ENCODE assay signal across 8 cellular contexts in the genomic region with DNA sequence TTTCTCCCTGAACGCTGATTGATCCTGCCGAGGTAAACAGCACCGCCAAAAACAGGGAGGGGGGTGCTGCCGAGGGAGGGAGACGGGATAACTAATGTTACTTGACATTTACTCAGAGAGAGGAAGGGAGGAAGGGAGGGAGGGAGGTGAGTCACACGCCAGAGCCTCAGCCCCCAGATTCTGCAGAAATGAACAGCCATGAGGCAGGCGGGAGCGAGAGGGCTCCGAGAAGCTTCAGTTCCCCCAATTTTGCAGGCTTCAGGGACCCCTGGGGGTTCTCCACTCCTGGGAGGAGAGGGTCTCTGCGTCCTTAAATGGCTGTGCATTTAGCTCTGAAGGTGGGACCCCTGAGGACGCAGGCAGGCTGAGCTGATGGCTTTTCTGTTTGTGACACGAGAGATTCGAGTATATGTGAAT. TPM values are rescaled to one million over a fixed set of nuclear protein-coding genes. Genes with fewer than 3 reads are reported as not detected.
DNase-seq lines count a peak whose midpoint lies in the region; ATAC-seq and TF ChIP-seq lines count a peak whose summit lies in the region.

No MANE protein-coding gene starts in this region.

- no peak overlapping the region for H3K4me3 ChIP-seq in fibroblast of the aortic adventitia (ENCODE audit: low read depth, low read length)

- TF ChIP-seq CTCF in fibroblast of the aortic adventitia (IDR thresholded peaks at IDR 0.05; ENCODE audit: insufficient read depth, low read length): no peak

- ATAC-seq in HG02840 (IDR thresholded peaks at IDR 0.05; ENCODE audit: low FRiP score, unreplicated experiment) (no peak), GM21786 (IDR thresholded peaks at IDR 0.05; ENCODE audit: unreplicated experiment) (no peak)

- DNase-seq in SIG-M5 treated with dmso at 0.1 percent for 504 hours (lab: John Stamatoyannopoulos, UW; ENCODE audit: unreplicated experiment) (peak; percentile 22), SIG-M5 (lab: John Stamatoyannopoulos, UW) (no peak), fibroblast of the aortic adventitia (ENCODE audit: low read depth) (peak; percentile 59), AML-193 (lab: John Stamatoyannopoulos, UW) (no peak)
- peak; percentile 30 for DNase-seq in activated CD8-positive, alpha-beta memory T cell treated with anti-CD3 and anti-CD28 coated beads for 1 hour (ENCODE audit: extremely low read depth in 1 of 2, low read depth in 1 of 2)
- DNase-seq in stimulated activated CD4-positive, alpha-beta T cell treated with anti-CD3 and anti-CD28 coated beads, Interleukin-4, amount 100 ng/mL, for 4 hours: peak; percentile 57 to 78

RNA-seq across cellular contexts. Expression of gene IER5L, which starts 59.1 kb away (rescaled TPM):
- 28.0 and 42.0 TPM in 2 replicates for total RNA-seq in fibroblast of the aortic adventitia (ENCODE audit: low replicate concordance)

Comparison
In these comparisons a context has a peak if more than half of its experiments do, and no peak if none do; other contexts are left out.
1. DNase-seq: peak in SIG-M5 treated with dmso at 0.1 percent for 504 hours (single experiment), activated CD8-positive, alpha-beta memory T cell treated with anti-CD3 and anti-CD28 coated beads for 1 hour (2 of 2), fibroblast of the aortic adventitia (single experiment) and stimulated activated CD4-positive, alpha-beta T cell treated with anti-CD3 and anti-CD28 coated beads, Interleukin-4, amount 100 ng/mL, for 4 hours (2 of 2); none in SIG-M5 (single experiment) and AML-193 (0 of 2).